9 cellular contexts compared by ENCODE assay signal in genomic region chr1:223720987-223721591, GRCh38. TPM values are rescaled to one million over a fixed set of nuclear protein-coding genes. Genes with fewer than 3 reads are reported as not detected.
DNase-seq lines count a peak whose midpoint lies in the region; ATAC-seq and TF ChIP-seq lines count a peak whose summit lies in the region.
"Had no signal": no experiment of that assay in that cellular context is flagged by ENCODE, and none has a peak within 500 bp of the region (broad histone marks: within the 10 kb centered on the region; RNA-seq: fewer than 3 reads in every experiment).

No MANE protein-coding gene starts in this region.

- no peaks in the 10 kb centered on the region for H3K27me3 ChIP-seq in right atrium auricular region
- no peaks in the 10 kb centered on the region for H3K27me3 ChIP-seq in right cardiac atrium (ENCODE audit: control insufficient read depth, insufficient read depth)
- no peaks in the 10 kb centered on the region for H3K27me3 ChIP-seq in aorta (ENCODE audit: control insufficient read depth in 1 of 2, insufficient read depth in 2 of 2, low read length in 1 of 2)
- no peaks in the 10 kb centered on the region for H3K27me3 ChIP-seq in WERI-Rb-1 (ENCODE audit: insufficient read depth, low read depth, severe bottlenecking)

- H3K27ac ChIP-seq in right atrium auricular region (peak overlapping the region; percentile 34 to 40), right cardiac atrium (ENCODE audit: low read length) (no peak overlapping the region), aorta (ENCODE audit: low read depth in 1 of 2, low read length in 2 of 2) (peak overlapping the region in 1 of 2 donors; percentile 53), WERI-Rb-1 (no peak overlapping the region)

- ATAC-seq in right cardiac atrium = no peak
- peak; percentile 75 for ATAC-seq in mucosa of descending colon
- ATAC-seq in aorta (ENCODE audit: low FRiP score) = peak; percentile 27
- ATAC-seq in GM21528 (IDR thresholded peaks at IDR 0.05; ENCODE audit: low FRiP score, unreplicated experiment) = no peak

- H3K4me1 Mint-ChIP-seq in chondrocyte (ENCODE audit: low read depth) = peaks cover 78% of the 10 kb centered on the region

- peak overlapping the region; percentile 93 for H3K27ac Mint-ChIP-seq in chondrocyte (ENCODE audit: unreplicated experiment)

- TF ChIP-seq CTCF in right atrium auricular region (IDR thresholded peaks at IDR 0.05) (no peak), chondrocyte (IDR thresholded peaks at IDR 0.05) (no peak), mucosa of descending colon (IDR thresholded peaks at IDR 0.05) (no peak), WERI-Rb-1 (IDR thresholded peaks at IDR 0.05; ENCODE audit: low read depth, low read length) (no peak)

- DNase-seq in right atrium auricular region (ENCODE audit: low spot score) (no peak), right cardiac atrium (no peak), chondrocyte (ENCODE audit: low spot score) (peak; percentile 49), mucosa of descending colon (peak in 2 of 3 donors; percentile 58 to 81), aorta (no peak), hippocampal formation (lab: John Stamatoyannopoulos, UW) (no peak), WERI-Rb-1 (no peak)

- no peaks in the 10 kb centered on the region for H3K27me3 Mint-ChIP-seq in chondrocyte (ENCODE audit: low read depth)

- H3K9me3 ChIP-seq in right atrium auricular region = no peaks in the 10 kb centered on the region
- no peaks in the 10 kb centered on the region for H3K9me3 ChIP-seq in right cardiac atrium (ENCODE audit: control insufficient read depth, low read length)
- H3K9me3 ChIP-seq in mucosa of descending colon = no peaks in the 10 kb centered on the region
- no peaks in the 10 kb centered on the region for H3K9me3 ChIP-seq in aorta (ENCODE audit: control insufficient read depth, low read length)
- H3K9me3 ChIP-seq in WERI-Rb-1 (ENCODE audit: severe bottlenecking) = no peaks in the 10 kb centered on the region

- H3K36me3 Mint-ChIP-seq in chondrocyte (ENCODE audit: low read depth) = peaks cover 28% of the 10 kb centered on the region

- peaks cover 0 to 37% of the 10 kb centered on the region in 2 donors for H3K4me1 ChIP-seq in right atrium auricular region
- peaks cover 6% of the 10 kb centered on the region for H3K4me1 ChIP-seq in right cardiac atrium (ENCODE audit: control insufficient read depth, insufficient read depth, low read length)
- H3K4me1 ChIP-seq in mucosa of descending colon (ENCODE audit: low read depth) = peaks cover 52% of the 10 kb centered on the region
- no peaks in the 10 kb centered on the region for H3K4me1 ChIP-seq in aorta (ENCODE audit: control insufficient read depth in 1 of 2, insufficient read depth in 2 of 2, low read length in 2 of 2)

- H3K4me3 ChIP-seq in right atrium auricular region (no peak overlapping the region), right cardiac atrium (ENCODE audit: low read length) (no peak overlapping the region), mucosa of descending colon (no peak overlapping the region), aorta (ENCODE audit: low read length in 2 of 2) (no peak overlapping the region), WERI-Rb-1 (ENCODE audit: low read depth, low read length) (no peak overlapping the region)

- no peaks in the 10 kb centered on the region for H3K9me3 Mint-ChIP-seq in chondrocyte (ENCODE audit: low read depth)

- H3K4me3 Mint-ChIP-seq in chondrocyte (ENCODE audit: unreplicated experiment) = no peak overlapping the region

- intact Hi-C loops in right cardiac atrium (cut with DNase I) = no loop called here
- intact Hi-C loops in mucosa of descending colon (cut with DNase I, micrococcal nuclease) = no loop called here
- intact Hi-C loops in aorta (cut with DNase I) = no loop called here

- H3K36me3 ChIP-seq in right atrium auricular region (peaks cover 33% of the 10 kb centered on the region), mucosa of descending colon (ENCODE audit: low read depth) (no peaks in the 10 kb centered on the region), aorta (ENCODE audit: control insufficient read depth in 1 of 2, insufficient read depth in 2 of 2, low read length in 1 of 2) (no peaks in the 10 kb centered on the region), WERI-Rb-1 (no peaks in the 10 kb centered on the region)

- 48% methylated on average over 4 of the region's 4 CpGs for WGBS in right cardiac atrium
- WGBS in aorta, 2 donors = 37 to 44% methylated on average over 4 of the region's 4 CpGs

RNA-seq across cellular contexts. Expression of gene CAPN2, which starts 8.8 kb away (rescaled TPM):
- 10 to 100 TPM; 61.4 to 72.3 TPM for total RNA-seq in right atrium auricular region
- 10 to 100 TPM; 58.6 to 91.6 (median 73.2) TPM for total RNA-seq in right cardiac atrium
- 52.7 TPM for polyA plus RNA-seq in right cardiac atrium
- total RNA-seq in chondrocyte = 202 to 241 TPM (median 238 TPM) in 3 replicates
- total RNA-seq in mucosa of descending colon = 100 to 1,000 TPM; 200 to 417 (median 305) TPM
- total RNA-seq in aorta = 100 to 1,000 TPM; 208 to 213 TPM
- 100 to 1,000 TPM in 1 of 2 donors, 10 to 100 TPM in 1; 99.8 to 190 TPM for polyA plus RNA-seq in aorta

RNA-seq across cellular contexts. Expression of gene CAPN8, which starts 55.6 kb away (rescaled TPM):
- not detected for total RNA-seq in right atrium auricular region
- total RNA-seq in right cardiac atrium = not detected
- polyA plus RNA-seq in right cardiac atrium = 0.23 TPM
- not detected in 3 replicates for total RNA-seq in chondrocyte
- total RNA-seq in mucosa of descending colon = 10 to 100 TPM; 31.1 to 88.6 (median 59.0) TPM
- total RNA-seq in aorta = under 1 TPM in 1 of 2 donors, not detected in 1; 0.45 TPM
- 1 to 10 TPM in 1 of 2 donors, under 1 TPM in 1; 0.33 to 2.9 TPM for polyA plus RNA-seq in aorta
- total RNA-seq: dermis microvascular lymphatic vessel endothelial cell had no signal

Comparison
In these comparisons a context has a peak if more than half of its experiments do, and no peak if none do; other contexts are left out.
1. H3K27ac ChIP-seq: peak in right atrium auricular region (2 of 2); none in right cardiac atrium (single experiment) and WERI-Rb-1 (single experiment).
2. DNase-seq: peak in chondrocyte (single experiment) and mucosa of descending colon (2 of 3); none in right atrium auricular region (single experiment), right cardiac atrium (0 of 3), aorta (0 of 2), hippocampal formation (0 of 2) and WERI-Rb-1 (single experiment).
3. ATAC-seq: peak in mucosa of descending colon (single experiment) and aorta (single experiment); none in right cardiac atrium (0 of 2) and GM21528 (single experiment).
4. RNA of gene CAPN8, which starts 55.6 kb away (total RNA-seq): 31.1 to 88.6 TPM in mucosa of descending colon; 0.45 TPM in aorta, not detected in right atrium auricular region, not detected in right cardiac atrium and not detected in chondrocyte; every median in the first group is over 10 times any median in the second.